ENCODE assay signal across 1 cellular context in the genomic region with DNA sequence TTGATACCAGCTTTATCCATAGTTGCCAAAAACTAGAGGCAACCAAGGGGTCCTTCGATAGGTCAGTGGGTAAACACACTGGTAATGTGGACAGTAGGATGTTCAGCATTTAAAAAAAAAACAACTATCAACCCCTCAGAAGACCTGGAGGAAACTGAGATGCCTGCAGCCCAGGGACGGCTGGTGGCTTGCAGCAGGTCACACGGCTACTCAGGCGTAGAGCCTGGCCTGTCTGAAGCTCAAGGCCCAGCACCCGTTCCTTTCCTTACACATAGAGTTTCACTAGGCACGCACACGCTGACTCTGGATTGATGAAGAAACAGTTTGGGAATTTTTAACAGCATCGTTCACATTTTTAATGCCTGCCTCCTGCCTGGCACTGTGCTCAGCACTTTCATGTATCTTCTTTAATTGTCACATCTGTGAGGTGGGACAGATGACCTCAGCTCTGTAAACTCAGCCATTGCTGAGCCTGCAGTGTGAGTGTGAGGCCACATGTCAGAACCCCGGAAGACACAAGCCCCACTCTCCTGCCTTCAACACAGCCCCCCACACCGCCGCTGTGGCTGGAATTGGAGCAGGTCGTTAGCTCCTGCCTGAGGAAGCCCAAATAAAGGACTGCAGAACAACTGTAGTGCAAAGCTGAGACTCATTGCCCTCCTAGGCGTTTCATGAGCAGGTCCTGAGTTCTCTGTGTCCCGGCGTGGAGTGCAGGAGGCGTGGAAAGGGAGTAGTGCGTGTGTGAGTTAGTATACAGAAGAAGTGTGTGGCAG.
TF ChIP-seq lines count a peak whose summit lies in the region.

No MANE protein-coding gene starts in this region.

TF ChIP-seq in IMR-90, 13 proteins besides CTCF, POLR2A, EP300 and RAD21 (continued from another document):
- TF ChIP-seq, protein P1, sequence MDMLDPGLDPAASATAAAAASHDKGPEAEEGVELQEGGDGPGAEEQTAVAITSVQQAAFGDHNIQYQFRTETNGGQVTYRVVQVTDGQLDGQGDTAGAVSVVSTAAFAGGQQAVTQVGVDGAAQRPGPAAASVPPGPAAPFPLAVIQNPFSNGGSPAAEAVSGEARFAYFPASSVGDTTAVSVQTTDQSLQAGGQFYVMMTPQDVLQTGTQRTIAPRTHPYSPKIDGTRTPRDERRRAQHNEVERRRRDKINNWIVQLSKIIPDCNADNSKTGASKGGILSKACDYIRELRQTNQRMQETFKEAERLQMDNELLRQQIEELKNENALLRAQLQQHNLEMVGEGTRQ (IDR thresholded peaks at IDR 0.05; ENCODE audit: low read depth, low read length), result no peak
- TF ChIP-seq MAZ (IDR thresholded peaks at IDR 0.05; ENCODE audit: borderline replicate concordance, low read depth, low read length) (no peak), BHLHE40 (IDR thresholded peaks at IDR 0.05; ENCODE audit: low read depth, low read length) (no peak), NFE2L2 (IDR thresholded peaks at IDR 0.05; ENCODE audit: low read depth, low read length) (no peak)
